In the genomic region with DNA sequence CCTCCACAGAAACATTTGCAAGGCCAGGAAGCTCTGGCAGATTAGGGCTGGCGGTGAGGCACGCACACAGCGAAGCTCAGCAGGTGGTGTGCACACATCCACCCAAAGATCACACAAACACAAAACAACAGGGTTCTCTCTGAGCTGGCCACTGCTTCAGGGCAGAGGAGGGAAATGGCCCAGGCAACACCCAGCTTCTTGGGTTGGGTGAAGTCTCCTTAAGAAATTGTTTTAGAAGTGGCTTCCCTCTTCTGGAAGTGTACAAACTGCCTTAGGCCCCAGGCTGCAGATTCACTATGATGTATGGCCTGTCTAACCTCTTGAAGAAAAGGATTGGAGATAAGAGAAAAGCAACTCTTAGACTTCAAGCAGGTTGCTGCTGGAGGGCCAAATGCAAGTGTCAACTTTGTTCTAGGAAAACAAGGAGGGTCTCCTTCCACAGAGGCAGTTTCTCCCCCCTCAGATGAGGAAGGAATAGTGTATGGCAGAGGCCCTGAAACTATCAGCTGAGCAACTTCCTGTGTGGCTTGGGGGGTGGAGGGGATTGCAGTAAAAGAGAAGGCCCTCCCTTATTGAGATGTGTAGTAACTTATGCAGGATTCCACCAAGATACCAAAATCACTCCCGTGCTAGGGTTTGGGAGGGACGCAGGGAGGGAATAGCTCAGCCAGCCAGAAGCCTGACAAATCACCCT, we compare ENCODE assay signal across 8 cellular contexts. TPM values are rescaled to one million over a fixed set of nuclear protein-coding genes. Genes with fewer than 3 reads are reported as not detected.
DNase-seq lines count a peak whose midpoint lies in the region; ATAC-seq, FAIRE-seq and TF ChIP-seq lines count a peak whose summit lies in the region.

No MANE protein-coding gene starts in this region.

- no peaks in the 10 kb centered on the region for H3K9me2 ChIP-seq in OCI-LY7 (ENCODE audit: insufficient read depth, low read length)
- H3K9me2 ChIP-seq in hepatocyte (replicated peaks; ENCODE audit: insufficient read depth) = no peaks in the 10 kb centered on the region

- intact Hi-C loops in OCI-LY7 (cut with micrococcal nuclease; ENCODE audit: unreplicated experiment) = loop anchor here (1.0 kb wide), 2 partner anchors 31 to 56 kb away; no protein-coding TSS in a partner anchor
- intact Hi-C loops in Calu3 (cut with micrococcal nuclease; ENCODE audit: unreplicated experiment) = no loop called here

- H3K36me3 Mint-ChIP-seq in effector memory CD8-positive, alpha-beta T cell (ENCODE audit: insufficient read depth) = peaks cover 44% of the 10 kb centered on the region
- H3K36me3 Mint-ChIP-seq in stimulated activated memory B cell treated with anti-CD40 and anti-IgM and Interleukin-4, amounts not matched to agents 10 μg/mL and 1 μg/mL and 100 μg/mL, for 72 hours = peaks cover 15% of the 10 kb centered on the region
- H3K36me3 Mint-ChIP-seq in Calu3 (ENCODE audit: insufficient read depth, unreplicated experiment) = no peaks in the 10 kb centered on the region

- H2AFZ ChIP-seq in OCI-LY7 (ENCODE audit: low read length) (no peak overlapping the region), hepatocyte (no peak overlapping the region)

- H4K20me1 ChIP-seq in OCI-LY7 (ENCODE audit: insufficient read depth, low read length) = peaks cover 3% of the 10 kb centered on the region; the same call in 1 of the 2 replicates
- H4K20me1 ChIP-seq in hepatocyte (ENCODE audit: insufficient read depth, poor library complexity, severe bottlenecking) = no peaks in the 10 kb centered on the region

- BruUV-seq in OCI-LY7 (replicated peaks; lab: Mats Ljungman, UMichigan) (no TSS peak), Calu3 (replicated peaks; lab: Mats Ljungman, UMichigan) (no TSS peak)

- DNase-seq in OCI-LY7 (ENCODE audit: low spot score) = peak; percentile 75
- no peak for DNase-seq in effector memory CD8-positive, alpha-beta T cell
- DNase-seq in Calu3 = no peak
- DNase-seq in RCC 7860 (ENCODE audit: low spot score) = no peak
- no peak for DNase-seq in hepatocyte (ENCODE audit: low spot score)

- H3K4me2 ChIP-seq in OCI-LY7 (ENCODE audit: low read length) (peak overlapping the region; percentile 74), hepatocyte (no peak overlapping the region)

- no peaks in the 10 kb centered on the region for H3K9me3 ChIP-seq in OCI-LY7 (ENCODE audit: low read length)
- H3K9me3 ChIP-seq in hepatocyte (ENCODE audit: low read depth) = no peaks in the 10 kb centered on the region

- H3K4me3 Mint-ChIP-seq in effector memory CD8-positive, alpha-beta T cell = peak overlapping the region; percentile 87 to 96
- H3K4me3 Mint-ChIP-seq in stimulated activated memory B cell treated with anti-CD40 and anti-IgM and Interleukin-4, amounts not matched to agents 10 μg/mL and 1 μg/mL and 100 μg/mL, for 72 hours = peak overlapping the region; percentile 93
- no peak overlapping the region for H3K4me3 Mint-ChIP-seq in Calu3 (ENCODE audit: low read depth, unreplicated experiment)

- H3K4me1 Mint-ChIP-seq in effector memory CD8-positive, alpha-beta T cell (ENCODE audit: low read depth in 2 of 2) = peaks cover 77 to 83% of the 10 kb centered on the region in 2 donors
- peaks cover 90% of the 10 kb centered on the region for H3K4me1 Mint-ChIP-seq in stimulated activated memory B cell treated with anti-CD40 and anti-IgM and Interleukin-4, amounts not matched to agents 10 μg/mL and 1 μg/mL and 100 μg/mL, for 72 hours
- peaks cover 8% of the 10 kb centered on the region for H3K4me1 Mint-ChIP-seq in Calu3 (ENCODE audit: low read depth, unreplicated experiment)

- H3K9me3 Mint-ChIP-seq in effector memory CD8-positive, alpha-beta T cell = no peaks in the 10 kb centered on the region
- H3K9me3 Mint-ChIP-seq in stimulated activated memory B cell treated with anti-CD40 and anti-IgM and Interleukin-4, amounts not matched to agents 10 μg/mL and 1 μg/mL and 100 μg/mL, for 72 hours = no peaks in the 10 kb centered on the region
- H3K9me3 Mint-ChIP-seq in Calu3 (ENCODE audit: low read depth, unreplicated experiment) = no peaks in the 10 kb centered on the region

- H3K27ac Mint-ChIP-seq in effector memory CD8-positive, alpha-beta T cell = peak overlapping the region; percentile 84 to 96
- H3K27ac Mint-ChIP-seq in stimulated activated memory B cell treated with anti-CD40 and anti-IgM and Interleukin-4, amounts not matched to agents 10 μg/mL and 1 μg/mL and 100 μg/mL, for 72 hours = peak overlapping the region; percentile 92
- no peak overlapping the region for H3K27ac Mint-ChIP-seq in Calu3 (ENCODE audit: unreplicated experiment)

- TF ChIP-seq CTCF in OCI-LY7 (conservative IDR thresholded peaks at IDR 0.05; ENCODE audit: low read length) (no peak), Calu3 (IDR thresholded peaks at IDR 0.05; ENCODE audit: unreplicated experiment) (no peak), hepatocyte (IDR thresholded peaks at IDR 0.05; ENCODE audit: poor library complexity) (no peak)

- H3K36me3 ChIP-seq in OCI-LY7 (ENCODE audit: insufficient read depth, low read length) (peaks cover 68% of the 10 kb centered on the region), hepatocyte (replicated peaks; ENCODE audit: insufficient read depth, low read depth) (no peaks in the 10 kb centered on the region)

- H3K27me3 ChIP-seq in hepatocyte = peaks cover 72% of the 10 kb centered on the region

- peaks cover 83% of the 10 kb centered on the region for H3K4me1 ChIP-seq in OCI-LY7 (ENCODE audit: insufficient read depth, low read length, poor library complexity, severe bottlenecking)
- H3K4me1 ChIP-seq in hepatocyte (ENCODE audit: insufficient read depth) = peaks cover 7% of the 10 kb centered on the region

- H3K79me2 ChIP-seq in OCI-LY7 (ENCODE audit: insufficient read depth, low read depth, low read length) = peaks cover 83% of the 10 kb centered on the region
- H3K79me2 ChIP-seq in hepatocyte = no peaks in the 10 kb centered on the region

- H3K27ac ChIP-seq in OCI-LY7 (ENCODE audit: low read depth, low read length, poor library complexity, severe bottlenecking) = peak overlapping the region; percentile 99
- H3K27ac ChIP-seq in hepatocyte = no peak overlapping the region

- CTCF ChIA-PET in OCI-LY7 (lab: Charles Lee; ENCODE audit: unreplicated experiment) = interaction anchor here (0.6 to 1.2 kb wide), 2 partner anchors 12 to 14 kb away, joined by 3 to 9 read pairs; no protein-coding TSS in a partner anchor
- CTCF ChIA-PET in Calu3 (lab: Charles Lee) = interaction anchor here (0.8 kb wide), 1 partner anchor 14 kb away, joined by 3 read pairs; no protein-coding TSS in a partner anchor

- ATAC-seq in GM19395 (IDR thresholded peaks at IDR 0.05; ENCODE audit: unreplicated experiment) (peak; percentile 28), GM21526 (IDR thresholded peaks at IDR 0.05; ENCODE audit: low FRiP score, unreplicated experiment) (no peak)
- peak; percentile 19 for ATAC-seq in effector memory CD8-positive, alpha-beta T cell (replicated peaks)
- ATAC-seq in stimulated activated memory B cell treated with anti-CD40 and anti-IgM and Interleukin-4, amounts not matched to agents 10 μg/mL and 1 μg/mL and 100 μg/mL, for 72 hours = peak; percentile 40

- POLR2A ChIA-PET in OCI-LY7 (lab: Charles Lee) = interaction anchor here (0.6 to 11.9 kb wide), 17 partner anchors 10 to 90 kb away, joined by 3 to 250 read pairs (median 6); a partner anchor contains a TSS

- no peaks in the 10 kb centered on the region for H3K27me3 Mint-ChIP-seq in effector memory CD8-positive, alpha-beta T cell
- H3K27me3 Mint-ChIP-seq in stimulated activated memory B cell treated with anti-CD40 and anti-IgM and Interleukin-4, amounts not matched to agents 10 μg/mL and 1 μg/mL and 100 μg/mL, for 72 hours = no peaks in the 10 kb centered on the region
- H3K27me3 Mint-ChIP-seq in Calu3 (ENCODE audit: unreplicated experiment) = peaks cover 79% of the 10 kb centered on the region

- 77% methylated on average over 5 of the region's 5 CpGs for WGBS in hepatocyte (ENCODE audit: low lambda C conversion rate, missing lambda C conversion rate)

- no peak for FAIRE-seq in RCC 7860 (lab: Jason Lieb, UNC)

- H3K4me3 ChIP-seq in OCI-LY7 (ENCODE audit: low read depth, low read length, poor library complexity, severe bottlenecking) (peak overlapping the region; percentile 93), hepatocyte (no peak overlapping the region)

RNA-seq across cellular contexts. Expression of a gene that starts 2.1 kb away (rescaled TPM):
- 164 and 186 TPM in 2 replicates for total RNA-seq in OCI-LY7 (2014; rRNA removed; shearing (Covaris generic))
- total RNA-seq in OCI-LY7 (2022) (161 and 180 TPM in 2 replicates), Calu3 (2022) (not detected in 2 replicates), hepatocyte (0.80 and 0.92 TPM in 2 replicates)
- 0.77 TPM in 1 of 2 replicates, not detected in the other for polyA plus RNA-seq in hepatocyte

Comparison
In these comparisons a context has a peak if more than half of its experiments do, and no peak if none do; other contexts are left out.
1. RNA of a gene that starts 2.1 kb away (total RNA-seq): 161 to 186 TPM in OCI-LY7; 0.80 to 0.92 TPM in hepatocyte and not detected in Calu3; every median in the first group is over 10 times any median in the second.